ENCODE assay signal across 1 cellular context in the genomic region with DNA sequence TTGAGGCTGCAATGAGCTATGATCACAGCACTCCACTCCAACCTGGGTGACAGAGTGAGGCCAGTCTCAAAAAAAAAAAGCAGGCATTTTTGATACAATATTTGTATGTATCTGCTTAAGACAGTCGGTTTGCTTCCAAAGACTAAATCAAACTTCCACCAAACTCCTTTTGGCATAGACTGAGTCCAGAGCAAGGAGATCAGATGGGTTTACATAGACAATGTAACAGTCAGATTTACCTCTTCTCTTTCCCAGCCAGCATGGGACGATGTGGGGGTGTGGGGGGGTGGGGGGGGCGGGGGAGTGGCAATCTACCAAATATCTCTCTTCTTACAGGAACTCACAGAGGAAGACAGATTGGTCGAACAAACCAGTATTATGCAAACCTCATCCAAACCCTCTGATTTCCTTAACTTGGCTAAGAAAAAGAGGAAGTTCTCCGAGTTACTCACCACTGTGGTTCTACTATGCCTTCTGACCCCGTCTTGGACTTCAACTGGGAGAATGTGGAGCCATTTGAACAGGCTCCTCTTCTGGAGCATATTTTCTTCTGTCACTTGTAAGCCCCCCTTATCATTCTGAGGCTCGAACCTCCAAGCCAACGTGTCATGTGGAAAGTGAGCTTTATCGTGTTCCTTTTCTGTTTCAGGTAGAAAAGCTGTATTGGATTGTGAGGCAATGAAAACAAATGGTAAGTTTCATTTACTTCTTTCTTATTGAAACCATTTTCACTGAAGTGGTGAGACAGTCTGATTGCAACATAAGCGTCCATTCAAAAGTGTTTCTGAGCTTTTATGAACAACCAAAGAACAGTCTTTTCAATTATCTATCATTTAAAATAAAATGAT.
TF ChIP-seq lines count a peak whose summit lies in the region.

A gene with protein sequence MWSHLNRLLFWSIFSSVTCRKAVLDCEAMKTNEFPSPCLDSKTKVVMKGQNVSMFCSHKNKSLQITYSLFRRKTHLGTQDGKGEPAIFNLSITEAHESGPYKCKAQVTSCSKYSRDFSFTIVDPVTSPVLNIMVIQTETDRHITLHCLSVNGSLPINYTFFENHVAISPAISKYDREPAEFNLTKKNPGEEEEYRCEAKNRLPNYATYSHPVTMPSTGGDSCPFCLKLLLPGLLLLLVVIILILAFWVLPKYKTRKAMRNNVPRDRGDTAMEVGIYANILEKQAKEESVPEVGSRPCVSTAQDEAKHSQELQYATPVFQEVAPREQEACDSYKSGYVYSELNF (plus strand): TSS at position 451 of the 848 bp plus-strand sequence. CDS start 54 bp downstream, at position 505.

TF ChIP-seq in K562, 482 proteins besides CTCF, POLR2A, EP300 and RAD21 (continued from another document and continues in another):
- TF ChIP-seq MGA (IDR thresholded peaks at IDR 0.05) (peak; percentile 43), E2F4 (CRISPR knock-in tag; IDR thresholded peaks at IDR 0.05; ENCODE audit: low read depth) (no peak), MBD1 (CRISPR knock-in tag; IDR thresholded peaks at IDR 0.05) (no peak), SUPT5H (IDR thresholded peaks at IDR 0.05) (peak; percentile 51; the same call in 1 of the 2 replicates), KLF10 (CRISPR knock-in tag; IDR thresholded peaks at IDR 0.05) (no peak), ZNF695 (CRISPR knock-in tag; IDR thresholded peaks at IDR 0.05) (no peak), TAF15 (IDR thresholded peaks at IDR 0.05; ENCODE audit: low read depth, low read length) (no peak), CHD2 (IDR thresholded peaks at IDR 0.05; ENCODE audit: low read depth, low read length) (no peak), RCOR1 (IDR thresholded peaks at IDR 0.05; ENCODE audit: borderline replicate concordance in 1 of 2, low read depth in 2 of 2, low read length in 2 of 2) (peak; percentile 54 to 98; a peak in 3 of 4 replicates), SMARCA4 (IDR thresholded peaks at IDR 0.05) (peak; percentile 89), TRIM24 (IDR thresholded peaks at IDR 0.05) (0 out of 4 replicates have a peak, but pooled peaks of 1 of the 2 experiments have one; percentile 49), GABPB2 (CRISPR knock-in tag; conservative IDR thresholded peaks at IDR 0.05) (no peak), ZNF778 (CRISPR knock-in tag; IDR thresholded peaks at IDR 0.05) (no peak), ZBTB17 (CRISPR knock-in tag; IDR thresholded peaks at IDR 0.05) (peak; percentile 82), CLOCK (CRISPR knock-in tag; IDR thresholded peaks at IDR 0.05; ENCODE audit: borderline replicate concordance) (no peak), HDAC1 (IDR thresholded peaks at IDR 0.05) (peak in 1 of 2 experiments; percentile 71; a peak in 1 of 4 replicates), TBL1XR1 (IDR thresholded peaks at IDR 0.05; ENCODE audit: low read length in 2 of 2) (peak in 1 of 2 experiments; percentile 44; a peak in 1 of 4 replicates)
- TF ChIP-seq, protein P1, sequence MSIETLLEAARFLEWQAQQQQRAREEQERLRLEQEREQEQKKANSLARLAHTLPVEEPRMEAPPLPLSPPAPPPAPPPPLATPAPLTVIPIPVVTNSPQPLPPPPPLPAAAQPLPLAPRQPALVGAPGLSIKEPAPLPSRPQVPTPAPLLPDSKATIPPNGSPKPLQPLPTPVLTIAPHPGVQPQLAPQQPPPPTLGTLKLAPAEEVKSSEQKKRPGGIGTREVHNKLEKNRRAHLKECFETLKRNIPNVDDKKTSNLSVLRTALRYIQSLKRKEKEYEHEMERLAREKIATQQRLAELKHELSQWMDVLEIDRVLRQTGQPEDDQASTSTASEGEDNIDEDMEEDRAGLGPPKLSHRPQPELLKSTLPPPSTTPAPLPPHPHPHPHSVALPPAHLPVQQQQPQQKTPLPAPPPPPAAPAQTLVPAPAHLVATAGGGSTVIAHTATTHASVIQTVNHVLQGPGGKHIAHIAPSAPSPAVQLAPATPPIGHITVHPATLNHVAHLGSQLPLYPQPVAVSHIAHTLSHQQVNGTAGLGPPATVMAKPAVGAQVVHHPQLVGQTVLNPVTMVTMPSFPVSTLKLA (conservative IDR thresholded peaks at IDR 0.05), result peak in 1 of 2 experiments; percentile 39; a peak in 1 of 4 replicates
- TF ChIP-seq, protein P2, sequence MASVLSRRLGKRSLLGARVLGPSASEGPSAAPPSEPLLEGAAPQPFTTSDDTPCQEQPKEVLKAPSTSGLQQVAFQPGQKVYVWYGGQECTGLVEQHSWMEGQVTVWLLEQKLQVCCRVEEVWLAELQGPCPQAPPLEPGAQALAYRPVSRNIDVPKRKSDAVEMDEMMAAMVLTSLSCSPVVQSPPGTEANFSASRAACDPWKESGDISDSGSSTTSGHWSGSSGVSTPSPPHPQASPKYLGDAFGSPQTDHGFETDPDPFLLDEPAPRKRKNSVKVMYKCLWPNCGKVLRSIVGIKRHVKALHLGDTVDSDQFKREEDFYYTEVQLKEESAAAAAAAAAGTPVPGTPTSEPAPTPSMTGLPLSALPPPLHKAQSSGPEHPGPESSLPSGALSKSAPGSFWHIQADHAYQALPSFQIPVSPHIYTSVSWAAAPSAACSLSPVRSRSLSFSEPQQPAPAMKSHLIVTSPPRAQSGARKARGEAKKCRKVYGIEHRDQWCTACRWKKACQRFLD (CRISPR knock-in tag; IDR thresholded peaks at IDR 0.05), result no peak
- TF ChIP-seq, protein P3, sequence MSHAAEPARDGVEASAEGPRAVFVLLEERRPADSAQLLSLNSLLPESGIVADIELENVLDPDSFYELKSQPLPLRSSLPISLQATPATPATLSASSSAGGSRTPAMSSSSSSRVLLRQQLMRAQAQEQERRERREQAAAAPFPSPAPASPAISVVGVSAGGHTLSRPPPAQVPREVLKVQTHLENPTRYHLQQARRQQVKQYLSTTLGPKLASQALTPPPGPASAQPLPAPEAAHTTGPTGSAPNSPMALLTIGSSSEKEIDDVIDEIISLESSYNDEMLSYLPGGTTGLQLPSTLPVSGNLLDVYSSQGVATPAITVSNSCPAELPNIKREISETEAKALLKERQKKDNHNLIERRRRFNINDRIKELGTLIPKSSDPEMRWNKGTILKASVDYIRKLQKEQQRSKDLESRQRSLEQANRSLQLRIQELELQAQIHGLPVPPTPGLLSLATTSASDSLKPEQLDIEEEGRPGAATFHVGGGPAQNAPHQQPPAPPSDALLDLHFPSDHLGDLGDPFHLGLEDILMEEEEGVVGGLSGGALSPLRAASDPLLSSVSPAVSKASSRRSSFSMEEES (CRISPR knock-in tag; IDR thresholded peaks at IDR 0.05), result no peak
